Comparison of ENCODE assay signal across 14 cellular contexts in the genomic region with DNA sequence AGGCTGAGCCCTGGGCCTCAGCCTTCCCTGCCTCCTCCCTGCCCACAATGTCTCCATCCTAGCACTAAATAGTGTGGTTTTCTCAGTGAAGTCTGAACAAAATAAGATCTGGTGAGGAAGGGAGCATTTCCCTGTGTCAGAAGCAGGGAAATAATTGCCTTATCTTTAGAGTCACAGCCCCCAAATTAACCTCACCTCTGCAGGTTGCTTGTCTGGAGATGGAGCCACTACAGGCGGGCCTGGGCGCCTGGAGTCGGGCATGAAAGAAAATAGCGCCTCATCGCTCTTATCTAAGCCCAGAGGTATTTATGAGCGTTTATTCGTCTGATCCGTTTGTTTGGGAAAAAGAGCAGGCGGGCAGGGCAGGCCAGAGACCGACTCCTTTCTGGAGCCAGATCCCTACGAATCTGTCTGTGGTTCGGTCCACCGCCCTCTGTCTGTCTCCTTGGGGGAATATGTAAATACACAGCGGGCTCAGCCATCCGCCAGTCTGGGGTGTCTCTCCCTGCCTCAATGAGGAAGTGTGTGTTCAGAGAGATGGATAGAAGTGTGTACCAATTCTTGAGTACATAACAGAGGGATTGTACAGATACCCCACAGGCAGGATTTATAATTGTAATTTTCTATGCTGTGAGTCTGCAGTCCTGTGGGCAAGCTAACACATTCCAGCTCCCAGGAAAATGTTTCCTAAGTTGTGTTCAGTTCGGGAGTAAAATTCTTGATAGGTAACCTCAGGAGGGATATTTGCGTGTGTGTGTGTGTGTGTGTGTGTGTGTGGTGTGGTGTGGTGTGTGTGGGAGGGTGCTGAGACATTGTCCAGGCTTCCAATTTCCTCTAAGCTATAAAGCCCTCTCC. TPM values are rescaled to one million over a fixed set of nuclear protein-coding genes. Genes with fewer than 3 reads are reported as not detected.
DNase-seq lines count a peak whose midpoint lies in the region; ATAC-seq, FAIRE-seq and TF ChIP-seq lines count a peak whose summit lies in the region.
"Had no signal": no experiment of that assay in that cellular context is flagged by ENCODE, and none has a peak within 500 bp of the region (broad histone marks: within the 10 kb centered on the region; RNA-seq: fewer than 3 reads in every experiment).

No MANE protein-coding gene starts in this region.

- H2AFZ ChIP-seq in HepG2 (ENCODE audit: low read length): no peak overlapping the region

- H3K79me2 ChIP-seq in HepG2 (ENCODE audit: insufficient read depth, low read length): no peaks in the 10 kb centered on the region

- H3K36me3 ChIP-seq in HepG2 (replicated peaks in 1 of 2; ENCODE audit: control insufficient read depth in 1 of 2, insufficient read depth in 2 of 2, low read length in 2 of 2) (no peaks in the 10 kb centered on the region), right lobe of liver (no peaks in the 10 kb centered on the region), kidney (ENCODE audit: control insufficient read depth in 1 of 2, insufficient read depth in 2 of 2, low read length in 2 of 2) (peaks cover 0 to 6% of the 10 kb centered on the region in 2 donors)

- TF ChIP-seq CTCF in HepG2 (CRISPR knock-in tag; IDR thresholded peaks at IDR 0.05): no peak
- TF ChIP-seq CTCF in right lobe of liver (IDR thresholded peaks at IDR 0.05): no peak
- no peak for TF ChIP-seq CTCF in kidney (IDR thresholded peaks at IDR 0.05; ENCODE audit: borderline replicate concordance, extremely low read depth, insufficient read depth)

- H3K27ac ChIP-seq in HepG2 (ENCODE audit: extremely low read length, insufficient read depth, low read length): no peak overlapping the region
- H3K27ac ChIP-seq in right lobe of liver: no peak overlapping the region
- peak overlapping the region; percentile 90 to 94 for H3K27ac ChIP-seq in kidney (ENCODE audit: low read depth in 2 of 2, low read length in 2 of 2)

- intact Hi-C loops in HepG2 (cut with micrococcal nuclease; ENCODE audit: unreplicated experiment): no loop called here
- intact Hi-C loops in right lobe of liver (cut with DNase I): no loop called here
- intact Hi-C loops in kidney (cut with DNase I): no loop called here

- WGBS in HepG2 (ENCODE audit: low lambda C conversion rate): 10% methylated on average over 17 of the region's 17 CpGs
- WGBS in right lobe of liver (ENCODE audit: insufficient coverage, low coverage, low lambda C conversion rate, missing lambda C conversion rate): 53% methylated on average over 10 of the region's 17 CpGs

- no peak for TF ChIP-seq POLR2A in HepG2 (IDR thresholded peaks at IDR 0.05; ENCODE audit: insufficient read depth in 1 of 2, low read depth in 2 of 2, low read length in 2 of 2)
- no peak for TF ChIP-seq POLR2A in right lobe of liver (IDR thresholded peaks at IDR 0.05)

- in situ Hi-C loops in HepG2 (cut with HindIII; ENCODE audit: extremely low pct_ligation_motif_present, low pct_unique_long_range_greater_than_20kb): no loop called here

- H3K9me3 ChIP-seq in HepG2 (ENCODE audit: low read length): no peaks in the 10 kb centered on the region
- no peaks in the 10 kb centered on the region for H3K9me3 ChIP-seq in right lobe of liver
- no peaks in the 10 kb centered on the region for H3K9me3 ChIP-seq in kidney (ENCODE audit: control insufficient read depth in 1 of 2, low read length in 2 of 2)

- FAIRE-seq in HepG2 (lab: Jason Lieb, UNC) (no peak), kidney (lab: Jason Lieb, UNC) (no peak)
- FAIRE-seq: colon, H54, small intestine had no signal

- H3K4me3 ChIP-seq in HepG2 (replicated peaks in 1 of 3; ENCODE audit: insufficient read depth in 1 of 3, low read depth in 2 of 3, low read length in 3 of 3): no peak overlapping the region
- no peak overlapping the region for H3K4me3 ChIP-seq in right lobe of liver
- H3K4me3 ChIP-seq in kidney (ENCODE audit: low read length in 2 of 2): peak overlapping the region; percentile 3 to 72

- peaks cover 47 to 98% of the 10 kb centered on the region in 2 experiments for H3K27me3 ChIP-seq in HepG2 (ENCODE audit: control insufficient read depth in 1 of 2, insufficient read depth in 2 of 2, low read length in 2 of 2)
- H3K27me3 ChIP-seq in right lobe of liver: peaks cover 4 to 59% of the 10 kb centered on the region in 2 donors

- H3K9ac ChIP-seq in HepG2 (ENCODE audit: insufficient read depth, low read depth, low read length): no peak overlapping the region
- peak overlapping the region in 1 of 2 donors; percentile 79 for H3K9ac ChIP-seq in kidney (ENCODE audit: low read length in 2 of 2)

- TF ChIP-seq EP300 in HepG2 (IDR thresholded peaks at IDR 0.05; ENCODE audit: low read depth in 2 of 2, low read length in 2 of 2): no peak
- TF ChIP-seq EP300 in HepG2 (CRISPR knock-in tag; IDR thresholded peaks at IDR 0.05; ENCODE audit: borderline replicate concordance): no peak

- peaks cover 2% of the 10 kb centered on the region; the same call in 1 of the 2 replicates for H4K20me1 ChIP-seq in HepG2 (ENCODE audit: insufficient read depth, low read length)

- BruUV-seq in HepG2 (replicated peaks; lab: Mats Ljungman, UMichigan): no TSS peak

- DNase-seq in HepG2 (ENCODE audit: low spot score): no peak
- DNase-seq in right lobe of liver: no peak
- peak; percentile 74 for DNase-seq in kidney
- no peak for DNase-seq in epidermal melanocyte (ENCODE audit: insufficient read length, low spot score)
- no peak for DNase-seq in ureter (ENCODE audit: low spot score)
- no peak for DNase-seq in activated naive CD4-positive, alpha-beta T cell (lab: John Stamatoyannopoulos, UW)
- DNase-seq: amygdala, NCI-H2029, small intestine had no signal

- CTCF ChIA-PET in HepG2 (lab: Yijun Ruan, JAX; ENCODE audit: low intra/inter-chr PET ratio, low total read pairs): no interaction called here

- POLR2A ChIA-PET in HepG2 (lab: Yijun Ruan, JAX): no interaction called here

- no peak for TF ChIP-seq RAD21 in HepG2 (CRISPR knock-in tag; IDR thresholded peaks at IDR 0.05)

- no peak overlapping the region for H3K4me2 ChIP-seq in HepG2 (ENCODE audit: low read depth, low read length)

- peaks cover 10% of the 10 kb centered on the region; the same call in 1 of the 2 replicates for H3K4me1 ChIP-seq in HepG2 (ENCODE audit: insufficient read depth, low read length)
- peaks cover 0 to 23% (median 0%) of the 10 kb centered on the region in 4 donors for H3K4me1 ChIP-seq in right lobe of liver
- peaks cover 9 to 15% of the 10 kb centered on the region in 2 donors for H3K4me1 ChIP-seq in kidney (ENCODE audit: control insufficient read depth in 1 of 2, insufficient read depth in 1 of 2, low read depth in 1 of 2, low read length in 2 of 2)

- no peak for ATAC-seq in HepG2
- ATAC-seq in right lobe of liver: no peak
- ATAC-seq: esophagus mucosa, Right ventricle myocardium inferior had no signal

RNA-seq across cellular contexts. Expression of gene HOXB6, which starts 4.3 kb away (rescaled TPM):
- not detected in 2 replicates for total RNA-seq in HepG2 (2016; rRNA removed; fragmentation: Illumina TruSeq; extraction: Trizol)
- not detected in 2 replicates for total RNA-seq in HepG2 (2016; cell fraction: cytosol; rRNA removed; fragmentation: Illumina TruSeq; extraction: Trizol; ENCODE audit: low read depth)
- not detected in 2 replicates for total RNA-seq in HepG2 (2016; cell fraction: insoluble cytoplasmic fraction; rRNA removed; fragmentation: Illumina TruSeq; extraction: Trizol)
- not detected in 2 replicates for total RNA-seq in HepG2 (2016; cell fraction: membrane; rRNA removed; fragmentation: Illumina TruSeq; extraction: Trizol)
- not detected in 2 replicates for total RNA-seq in HepG2 (2016; cell fraction: nucleus; rRNA removed; fragmentation: Illumina TruSeq; extraction: Trizol)
- not detected in 2 replicates for polyA plus RNA-seq in HepG2 (2011; rRNA removed)
- polyA plus RNA-seq in HepG2 (2011; cell fraction: cytosol; rRNA removed): not detected in 2 replicates
- polyA plus RNA-seq in HepG2 (2011; cell fraction: nucleus; rRNA removed): not detected in 2 replicates
- polyA plus RNA-seq in HepG2 (2012): not detected in 2 replicates
- polyA plus RNA-seq in HepG2 (2016; cell fraction: cytosol; fragmentation: Illumina TruSeq; extraction: Trizol; ENCODE audit: low read depth): not detected in 2 replicates
- not detected in 2 replicates for polyA plus RNA-seq in HepG2 (2016; cell fraction: insoluble cytoplasmic fraction; fragmentation: Illumina TruSeq; extraction: Trizol; ENCODE audit: low read depth)
- not detected in 2 replicates for polyA plus RNA-seq in HepG2 (2016; cell fraction: membrane; fragmentation: Illumina TruSeq; extraction: Trizol; ENCODE audit: low read depth)
- not detected in 2 replicates for polyA plus RNA-seq in HepG2 (2016; cell fraction: nucleus; fragmentation: Illumina TruSeq; extraction: Trizol; ENCODE audit: insufficient read depth, low read depth)
- polyA minus RNA-seq in HepG2 (2011; rRNA and poly(A)+ RNA removed; ENCODE audit: low replicate concordance): 3.5 TPM in 1 of 2 replicates, not detected in the other
- polyA minus RNA-seq in HepG2 (2011; cell fraction: cytosol; rRNA and poly(A)+ RNA removed): not detected in 2 replicates
- polyA minus RNA-seq in HepG2 (2011; cell fraction: nucleus; rRNA and poly(A)+ RNA removed): not detected in 2 replicates
- under 1 TPM; 0.18 to 0.83 (median 0.56) TPM for total RNA-seq in right lobe of liver
- 90.2 TPM for total RNA-seq in kidney
- 44.0 TPM for polyA plus RNA-seq in kidney (ENCODE audit: insufficient read depth, low read depth, low replicate concordance)
- 111 TPM for total RNA-seq in ureter

RNA-seq across cellular contexts. Expression of gene HOXB5, which starts 6.9 kb away (rescaled TPM):
- total RNA-seq in HepG2 (2016; rRNA removed; fragmentation: Illumina TruSeq; extraction: Trizol) (not detected in 2 replicates), right lobe of liver (under 1 TPM in 5 of 6 experiments, not detected in 1; 0.11 to 0.29 (median 0.19) TPM), kidney (27.0 TPM), ureter (30.1 TPM)
- not detected in 2 replicates for total RNA-seq in HepG2 (2016; cell fraction: cytosol; rRNA removed; fragmentation: Illumina TruSeq; extraction: Trizol; ENCODE audit: low read depth)
- total RNA-seq in HepG2 (2016; cell fraction: insoluble cytoplasmic fraction; rRNA removed; fragmentation: Illumina TruSeq; extraction: Trizol): not detected in 2 replicates
- not detected in 2 replicates for total RNA-seq in HepG2 (2016; cell fraction: membrane; rRNA removed; fragmentation: Illumina TruSeq; extraction: Trizol)
- total RNA-seq in HepG2 (2016; cell fraction: nucleus; rRNA removed; fragmentation: Illumina TruSeq; extraction: Trizol): not detected in 2 replicates
- polyA plus RNA-seq in HepG2 (2011; rRNA removed) (not detected in 2 replicates), kidney (ENCODE audit: insufficient read depth, low read depth, low replicate concordance) (12.3 TPM)
- not detected in 2 replicates for polyA plus RNA-seq in HepG2 (2011; cell fraction: cytosol; rRNA removed)
- polyA plus RNA-seq in HepG2 (2011; cell fraction: nucleus; rRNA removed): not detected in 2 replicates
- not detected in 2 replicates for polyA plus RNA-seq in HepG2 (2012)
- polyA plus RNA-seq in HepG2 (2016; cell fraction: cytosol; fragmentation: Illumina TruSeq; extraction: Trizol; ENCODE audit: low read depth): not detected in 2 replicates
- not detected in 2 replicates for polyA plus RNA-seq in HepG2 (2016; cell fraction: insoluble cytoplasmic fraction; fragmentation: Illumina TruSeq; extraction: Trizol; ENCODE audit: low read depth)
- polyA plus RNA-seq in HepG2 (2016; cell fraction: membrane; fragmentation: Illumina TruSeq; extraction: Trizol; ENCODE audit: low read depth): not detected in 2 replicates
- not detected in 2 replicates for polyA plus RNA-seq in HepG2 (2016; cell fraction: nucleus; fragmentation: Illumina TruSeq; extraction: Trizol; ENCODE audit: insufficient read depth, low read depth)
- 0.49 TPM in 1 of 2 replicates, not detected in the other for polyA minus RNA-seq in HepG2 (2011; rRNA and poly(A)+ RNA removed; ENCODE audit: low replicate concordance)
- polyA minus RNA-seq in HepG2 (2011; cell fraction: cytosol; rRNA and poly(A)+ RNA removed): not detected in 2 replicates
- polyA minus RNA-seq in HepG2 (2011; cell fraction: nucleus; rRNA and poly(A)+ RNA removed): not detected in 2 replicates
- total RNA-seq: Right ventricle myocardium inferior had no signal

RNA-seq across cellular contexts. Expression of gene HOXB7, which starts 10.3 kb away (rescaled TPM):
- total RNA-seq in HepG2 (2016; rRNA removed; fragmentation: Illumina TruSeq; extraction: Trizol): not detected in 2 replicates
- not detected in 2 replicates for total RNA-seq in HepG2 (2016; cell fraction: cytosol; rRNA removed; fragmentation: Illumina TruSeq; extraction: Trizol; ENCODE audit: low read depth)
- total RNA-seq in HepG2 (2016; cell fraction: insoluble cytoplasmic fraction; rRNA removed; fragmentation: Illumina TruSeq; extraction: Trizol): not detected in 2 replicates
- not detected in 2 replicates for total RNA-seq in HepG2 (2016; cell fraction: membrane; rRNA removed; fragmentation: Illumina TruSeq; extraction: Trizol)
- not detected in 2 replicates for total RNA-seq in HepG2 (2016; cell fraction: nucleus; rRNA removed; fragmentation: Illumina TruSeq; extraction: Trizol)
- polyA plus RNA-seq in HepG2 (2011; rRNA removed): 0.04 and 0.08 TPM in 2 replicates
- not detected in 2 replicates for polyA plus RNA-seq in HepG2 (2011; cell fraction: cytosol; rRNA removed)
- polyA plus RNA-seq in HepG2 (2011; cell fraction: nucleus; rRNA removed): not detected in 2 replicates
- polyA plus RNA-seq in HepG2 (2012): not detected in 2 replicates
- not detected in 2 replicates for polyA plus RNA-seq in HepG2 (2016; cell fraction: cytosol; fragmentation: Illumina TruSeq; extraction: Trizol; ENCODE audit: low read depth)
- not detected in 2 replicates for polyA plus RNA-seq in HepG2 (2016; cell fraction: insoluble cytoplasmic fraction; fragmentation: Illumina TruSeq; extraction: Trizol; ENCODE audit: low read depth)
- polyA plus RNA-seq in HepG2 (2016; cell fraction: membrane; fragmentation: Illumina TruSeq; extraction: Trizol; ENCODE audit: low read depth): not detected in 2 replicates
- polyA plus RNA-seq in HepG2 (2016; cell fraction: nucleus; fragmentation: Illumina TruSeq; extraction: Trizol; ENCODE audit: insufficient read depth, low read depth): not detected in 2 replicates
- 8.9 TPM in 1 of 2 replicates, not detected in the other for polyA minus RNA-seq in HepG2 (2011; rRNA and poly(A)+ RNA removed; ENCODE audit: low replicate concordance)
- polyA minus RNA-seq in HepG2 (2011; cell fraction: cytosol; rRNA and poly(A)+ RNA removed): not detected in 2 replicates
- not detected in 2 replicates for polyA minus RNA-seq in HepG2 (2011; cell fraction: nucleus; rRNA and poly(A)+ RNA removed)
- total RNA-seq in right lobe of liver: under 1 TPM in 4 of 6 experiments, not detected in 2; 0.16 to 0.79 (median 0.30) TPM
- total RNA-seq in kidney: 45.4 TPM
- 49.6 TPM for polyA plus RNA-seq in kidney (ENCODE audit: insufficient read depth, low read depth, low replicate concordance)
- 28.9 TPM for total RNA-seq in ureter

RNA-seq across cellular contexts. Expression of gene HOXB3, which starts 10.4 kb away (rescaled TPM):
- total RNA-seq in HepG2 (2016; rRNA removed; fragmentation: Illumina TruSeq; extraction: Trizol) (not detected in 2 replicates), right lobe of liver (1 to 10 TPM in 5 of 6 experiments, under 1 TPM in 1; 0.99 to 3.2 (median 2.6) TPM), kidney (99.0 TPM), ureter (179 TPM)
- total RNA-seq in HepG2 (2016; cell fraction: cytosol; rRNA removed; fragmentation: Illumina TruSeq; extraction: Trizol; ENCODE audit: low read depth): not detected in 2 replicates
- total RNA-seq in HepG2 (2016; cell fraction: insoluble cytoplasmic fraction; rRNA removed; fragmentation: Illumina TruSeq; extraction: Trizol): not detected in 2 replicates
- not detected in 2 replicates for total RNA-seq in HepG2 (2016; cell fraction: membrane; rRNA removed; fragmentation: Illumina TruSeq; extraction: Trizol)
- total RNA-seq in HepG2 (2016; cell fraction: nucleus; rRNA removed; fragmentation: Illumina TruSeq; extraction: Trizol): not detected in 2 replicates
- polyA plus RNA-seq in HepG2 (2011; rRNA removed) (not detected in 2 replicates), kidney (ENCODE audit: insufficient read depth, low read depth, low replicate concordance) (12.1 TPM)
- polyA plus RNA-seq in HepG2 (2011; cell fraction: cytosol; rRNA removed): not detected in 2 replicates
- 0.28 TPM in 1 of 2 replicates, not detected in the other for polyA plus RNA-seq in HepG2 (2011; cell fraction: nucleus; rRNA removed)
- not detected in 2 replicates for polyA plus RNA-seq in HepG2 (2012)
- not detected in 2 replicates for polyA plus RNA-seq in HepG2 (2016; cell fraction: cytosol; fragmentation: Illumina TruSeq; extraction: Trizol; ENCODE audit: low read depth)
- not detected in 2 replicates for polyA plus RNA-seq in HepG2 (2016; cell fraction: insoluble cytoplasmic fraction; fragmentation: Illumina TruSeq; extraction: Trizol; ENCODE audit: low read depth)
- not detected in 2 replicates for polyA plus RNA-seq in HepG2 (2016; cell fraction: membrane; fragmentation: Illumina TruSeq; extraction: Trizol; ENCODE audit: low read depth)
- polyA plus RNA-seq in HepG2 (2016; cell fraction: nucleus; fragmentation: Illumina TruSeq; extraction: Trizol; ENCODE audit: insufficient read depth, low read depth): not detected in 2 replicates
- polyA minus RNA-seq in HepG2 (2011; rRNA and poly(A)+ RNA removed; ENCODE audit: low replicate concordance): 2.3 TPM in 1 of 2 replicates, not detected in the other
- not detected in 2 replicates for polyA minus RNA-seq in HepG2 (2011; cell fraction: cytosol; rRNA and poly(A)+ RNA removed)
- not detected in 2 replicates for polyA minus RNA-seq in HepG2 (2011; cell fraction: nucleus; rRNA and poly(A)+ RNA removed)

RNA-seq across cellular contexts. Expression of gene HOXB8, which starts 14.6 kb away (rescaled TPM):
- not detected in 2 replicates for total RNA-seq in HepG2 (2016; rRNA removed; fragmentation: Illumina TruSeq; extraction: Trizol)
- total RNA-seq in HepG2 (2016; cell fraction: cytosol; rRNA removed; fragmentation: Illumina TruSeq; extraction: Trizol; ENCODE audit: low read depth): not detected in 2 replicates
- not detected in 2 replicates for total RNA-seq in HepG2 (2016; cell fraction: insoluble cytoplasmic fraction; rRNA removed; fragmentation: Illumina TruSeq; extraction: Trizol)
- not detected in 2 replicates for total RNA-seq in HepG2 (2016; cell fraction: membrane; rRNA removed; fragmentation: Illumina TruSeq; extraction: Trizol)
- total RNA-seq in HepG2 (2016; cell fraction: nucleus; rRNA removed; fragmentation: Illumina TruSeq; extraction: Trizol): not detected in 2 replicates
- not detected in 2 replicates for polyA plus RNA-seq in HepG2 (2011; rRNA removed)
- polyA plus RNA-seq in HepG2 (2011; cell fraction: cytosol; rRNA removed): not detected in 2 replicates
- not detected in 2 replicates for polyA plus RNA-seq in HepG2 (2011; cell fraction: nucleus; rRNA removed)
- polyA plus RNA-seq in HepG2 (2012): not detected in 2 replicates
- polyA plus RNA-seq in HepG2 (2016; cell fraction: cytosol; fragmentation: Illumina TruSeq; extraction: Trizol; ENCODE audit: low read depth): not detected in 2 replicates
- not detected in 2 replicates for polyA plus RNA-seq in HepG2 (2016; cell fraction: insoluble cytoplasmic fraction; fragmentation: Illumina TruSeq; extraction: Trizol; ENCODE audit: low read depth)
- polyA plus RNA-seq in HepG2 (2016; cell fraction: membrane; fragmentation: Illumina TruSeq; extraction: Trizol; ENCODE audit: low read depth): not detected in 2 replicates
- polyA plus RNA-seq in HepG2 (2016; cell fraction: nucleus; fragmentation: Illumina TruSeq; extraction: Trizol; ENCODE audit: insufficient read depth, low read depth): not detected in 2 replicates
- polyA minus RNA-seq in HepG2 (2011; rRNA and poly(A)+ RNA removed; ENCODE audit: low replicate concordance): 0.19 TPM in 1 of 2 replicates, not detected in the other
- not detected in 2 replicates for polyA minus RNA-seq in HepG2 (2011; cell fraction: cytosol; rRNA and poly(A)+ RNA removed)
- not detected in 2 replicates for polyA minus RNA-seq in HepG2 (2011; cell fraction: nucleus; rRNA and poly(A)+ RNA removed)
- not detected for total RNA-seq in right lobe of liver
- total RNA-seq in kidney: 48.7 TPM
- 19.3 TPM for polyA plus RNA-seq in kidney (ENCODE audit: insufficient read depth, low read depth, low replicate concordance)
- total RNA-seq in ureter: 56.2 TPM
- total RNA-seq: esophagus mucosa, liver, Right ventricle myocardium inferior had no signal
- polyA plus RNA-seq: liver had no signal

Comparison
In these comparisons a context has a peak if more than half of its experiments do, and no peak if none do; other contexts are left out.
1. H3K27ac ChIP-seq: peak in kidney (2 of 2); none in HepG2 (single experiment) and right lobe of liver (0 of 3).
2. H3K4me3 ChIP-seq: peak in kidney (2 of 2); none in HepG2 (0 of 3) and right lobe of liver (0 of 3).
3. RNA of gene HOXB6, which starts 4.3 kb away (total RNA-seq): 111 TPM in ureter (single experiment) and 90.2 TPM in kidney (single experiment); 0.18 to 0.83 TPM in right lobe of liver and not detected in HepG2; every median in the first group is over 10 times any median in the second.
4. RNA of gene HOXB5, which starts 6.9 kb away (total RNA-seq): 30.1 TPM in ureter (single experiment) and 27.0 TPM in kidney (single experiment); 0.11 to 0.29 TPM in right lobe of liver and not detected in HepG2; every median in the first group is over 10 times any median in the second.
5. RNA of gene HOXB7, which starts 10.3 kb away (total RNA-seq): 45.4 TPM in kidney (single experiment) and 28.9 TPM in ureter (single experiment); 0.16 to 0.79 TPM in right lobe of liver and not detected in HepG2; every median in the first group is over 10 times any median in the second.